12 cellular contexts compared by ENCODE assay signal in the genomic region with DNA sequence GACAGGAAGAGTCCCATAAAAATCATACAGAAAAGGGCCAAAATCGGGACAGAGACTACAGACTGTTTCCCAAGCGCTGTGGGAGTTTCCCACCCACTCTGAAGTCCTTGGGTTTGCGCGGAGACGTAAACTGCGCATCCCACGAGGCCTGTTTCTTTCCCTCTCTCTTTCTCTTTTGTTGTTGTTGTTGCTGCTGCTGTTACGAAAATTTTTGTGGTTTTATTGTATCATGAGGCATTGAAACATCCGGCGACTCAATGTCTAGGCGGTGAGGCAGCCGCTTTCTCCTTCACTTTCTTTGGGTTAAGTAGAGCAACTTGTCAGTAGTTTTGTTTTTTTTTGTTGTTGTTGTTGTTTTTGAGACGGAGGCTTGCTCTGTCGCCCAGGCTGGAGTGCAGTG. TPM values are rescaled to one million over a fixed set of nuclear protein-coding genes. Genes with fewer than 3 reads are reported as not detected.
A peak's percentile ranks its signal among the peaks of the same experiment; 100 is the strongest.
DNase-seq lines count a peak whose midpoint lies in the region; ATAC-seq and TF ChIP-seq lines count a peak whose summit lies in the region.
"Had no signal": no experiment of that assay in that cellular context is flagged by ENCODE, and none has a peak within 500 bp of the region (broad histone marks: within the 10 kb centered on the region; RNA-seq: fewer than 3 reads in every experiment).

No MANE protein-coding gene starts in this region.

- POLR2A ChIA-PET in MCF 10A (lab: Yijun Ruan, JAX), result interaction anchor here (0.7 to 2.3 kb wide), 3 partner anchors 8 to 140 kb away, joined by 3 to 12 read pairs (median 10); a partner anchor contains a TSS
- POLR2A ChIA-PET in activated CD4-positive, alpha-beta memory T cell treated with anti-CD3 and anti-CD28 coated beads for 36 hours (lab: Charles Lee), result interaction anchor here (0.6 to 1.3 kb wide), 2 partner anchors 22 to 135 kb away, joined by 3 to 4 read pairs; no protein-coding TSS in a partner anchor

- CTCF ChIA-PET in MCF 10A (lab: Yijun Ruan, JAX), result no interaction called here
- CTCF ChIA-PET in activated CD4-positive, alpha-beta memory T cell treated with anti-CD3 and anti-CD28 coated beads for 36 hours (lab: Charles Lee), result interaction anchor here (0.8 to 1.6 kb wide), 4 partner anchors 24 to 385 kb away, joined by 3 to 6 read pairs (median 4); no protein-coding TSS in a partner anchor

- H3K4me1 Mint-ChIP-seq in MCF 10A (ENCODE audit: insufficient read depth, unreplicated experiment), result peaks cover 25% of the 10 kb centered on the region
- H3K4me1 Mint-ChIP-seq in activated CD4-positive, alpha-beta memory T cell treated with anti-CD3 and anti-CD28 coated beads for 36 hours (ENCODE audit: low read depth), result peaks cover 30% of the 10 kb centered on the region
- peaks cover 30% of the 10 kb centered on the region for H3K4me1 Mint-ChIP-seq in stimulated activated naive CD8-positive, alpha-beta T cell treated with anti-CD3 and anti-CD28 coated beads, Interleukin-15, amount 100 ng/mL, for 72 hours

- no peak for ATAC-seq in stimulated activated naive CD8-positive, alpha-beta T cell treated with anti-CD3 and anti-CD28 coated beads, Interleukin-15, amount 100 ng/mL, for 72 hours
- ATAC-seq in GM21737 (IDR thresholded peaks at IDR 0.05; ENCODE audit: unreplicated experiment), result no peak

- peak overlapping the region in 1 of 2 donors; percentile 96 for H3K27ac ChIP-seq in breast epithelium
- H3K27ac ChIP-seq: C4-2B had no signal

- peak overlapping the region; percentile 87 for H3K4me3 Mint-ChIP-seq in MCF 10A (ENCODE audit: unreplicated experiment)
- peak overlapping the region; percentile 97 for H3K4me3 Mint-ChIP-seq in activated CD4-positive, alpha-beta memory T cell treated with anti-CD3 and anti-CD28 coated beads for 36 hours
- H3K4me3 Mint-ChIP-seq in stimulated activated naive CD8-positive, alpha-beta T cell treated with anti-CD3 and anti-CD28 coated beads, Interleukin-15, amount 100 ng/mL, for 72 hours, result peak overlapping the region; percentile 99

- DNase-seq in MCF 10A (ENCODE audit: unreplicated experiment) (no peak), breast epithelium (ENCODE audit: low spot score in 2 of 2) (no peak), AG20443 (ENCODE audit: low spot score) (no peak), NCI-H1092 treated with DMSO at 0.1 percent for 48 hours (lab: John Stamatoyannopoulos, UW) (no peak)
- peak; percentile 22 for DNase-seq in activated CD4-positive, alpha-beta memory T cell treated with anti-CD3 and anti-CD28 coated beads for 36 hours
- DNase-seq in stimulated activated naive CD8-positive, alpha-beta T cell treated with anti-CD3 and anti-CD28 coated beads, Interleukin-15, amount 100 ng/mL, for 72 hours, result no peak
- DNase-seq: activated CD8-positive, alpha-beta memory T cell treated with anti-CD3 and anti-CD28 coated beads, Interleukin-2, amount 50 U/mL, for 4 hours; NCI-H226 had no signal

- no peaks in the 10 kb centered on the region for H3K36me3 ChIP-seq in breast epithelium

- intact Hi-C loops in MCF 10A (cut with micrococcal nuclease) (no loop called here), breast epithelium (cut with DNase I; ENCODE audit: low total_unique reads) (no loop called here)
- intact Hi-C loops in activated CD4-positive, alpha-beta memory T cell treated with anti-CD3 and anti-CD28 coated beads for 36 hours (cut with micrococcal nuclease), result no loop called here

- H3K4me1 ChIP-seq in breast epithelium, result peaks cover 0 to 18% of the 10 kb centered on the region in 2 donors

- TF ChIP-seq CTCF in MCF 10A (IDR thresholded peaks at IDR 0.05; ENCODE audit: unreplicated experiment) (no peak), breast epithelium (IDR thresholded peaks at IDR 0.05) (no peak)

- no peaks in the 10 kb centered on the region for H3K9me3 ChIP-seq in breast epithelium
- H3K9me3 ChIP-seq in iPS-18c (ENCODE audit: control insufficient read depth, insufficient read depth, low read length), result no peaks in the 10 kb centered on the region

- no peaks in the 10 kb centered on the region for H3K9me3 Mint-ChIP-seq in MCF 10A (ENCODE audit: unreplicated experiment)
- no peaks in the 10 kb centered on the region for H3K9me3 Mint-ChIP-seq in activated CD4-positive, alpha-beta memory T cell treated with anti-CD3 and anti-CD28 coated beads for 36 hours
- no peaks in the 10 kb centered on the region for H3K9me3 Mint-ChIP-seq in stimulated activated naive CD8-positive, alpha-beta T cell treated with anti-CD3 and anti-CD28 coated beads, Interleukin-15, amount 100 ng/mL, for 72 hours

- no peak overlapping the region for H3K27ac Mint-ChIP-seq in MCF 10A (ENCODE audit: low read depth, unreplicated experiment)
- peak overlapping the region; percentile 89 for H3K27ac Mint-ChIP-seq in activated CD4-positive, alpha-beta memory T cell treated with anti-CD3 and anti-CD28 coated beads for 36 hours
- H3K27ac Mint-ChIP-seq in stimulated activated naive CD8-positive, alpha-beta T cell treated with anti-CD3 and anti-CD28 coated beads, Interleukin-15, amount 100 ng/mL, for 72 hours, result no peak overlapping the region

- H3K27me3 Mint-ChIP-seq in MCF 10A (ENCODE audit: insufficient read depth, unreplicated experiment), result peaks cover 17% of the 10 kb centered on the region
- H3K27me3 Mint-ChIP-seq in activated CD4-positive, alpha-beta memory T cell treated with anti-CD3 and anti-CD28 coated beads for 36 hours, result peaks cover 7% of the 10 kb centered on the region
- H3K27me3 Mint-ChIP-seq in stimulated activated naive CD8-positive, alpha-beta T cell treated with anti-CD3 and anti-CD28 coated beads, Interleukin-15, amount 100 ng/mL, for 72 hours, result peaks cover 15% of the 10 kb centered on the region

- H3K4me3 ChIP-seq in breast epithelium (no peak overlapping the region), iPS-18c (ENCODE audit: insufficient read depth, low read depth, low read length) (peak overlapping the region; percentile 77; the same call in 1 of the 2 replicates)

- peaks cover 4% of the 10 kb centered on the region for H3K36me3 Mint-ChIP-seq in MCF 10A (ENCODE audit: insufficient read depth, unreplicated experiment)
- H3K36me3 Mint-ChIP-seq in activated CD4-positive, alpha-beta memory T cell treated with anti-CD3 and anti-CD28 coated beads for 36 hours, result peaks cover 10% of the 10 kb centered on the region

- no peak for TF ChIP-seq POLR2A in breast epithelium (IDR thresholded peaks at IDR 0.05)

- H3K27me3 ChIP-seq in breast epithelium, result no peaks in the 10 kb centered on the region

- no TSS peak for BruUV-seq in MCF 10A (replicated peaks; lab: Mats Ljungman, UMichigan)

RNA-seq across cellular contexts. Expression of a gene that starts 1.6 kb away (rescaled TPM):
- total RNA-seq in MCF 10A (2022) (76.4 and 88.6 TPM in 2 replicates), breast epithelium (100 to 1,000 TPM in 1 of 3 donors, 10 to 100 TPM in 2; 68.3 to 148 (median 91.7) TPM)
- total RNA-seq in activated CD4-positive, alpha-beta memory T cell treated with anti-CD3 and anti-CD28 coated beads for 36 hours, result 10 to 100 TPM; 62.7 to 73.2 TPM

RNA-seq across cellular contexts. Expression of a gene that starts 30.0 kb away (rescaled TPM):
- total RNA-seq in MCF 10A (2022) (32.3 and 46.8 TPM in 2 replicates), breast epithelium (1 to 10 TPM in 2 of 3 donors, not detected in 1; 3.7 to 7.2 TPM)
- total RNA-seq in activated CD4-positive, alpha-beta memory T cell treated with anti-CD3 and anti-CD28 coated beads for 36 hours, result not detected
- total RNA-seq: occipital lobe had no signal

RNA-seq across cellular contexts. Expression of a gene that starts 38.5 kb away (rescaled TPM):
- total RNA-seq in MCF 10A (2022) (0.89 TPM in 1 of 2 replicates, not detected in the other), breast epithelium (1 to 10 TPM in 1 of 3 donors, not detected in 2; 2.6 TPM)
- not detected for total RNA-seq in activated CD4-positive, alpha-beta memory T cell treated with anti-CD3 and anti-CD28 coated beads for 36 hours
- total RNA-seq: occipital lobe had no signal

RNA-seq across cellular contexts. Expression of a gene that starts 43.4 kb away (rescaled TPM):
- total RNA-seq in MCF 10A (2022), result 9.9 and 17.9 TPM in 2 replicates
- 10 to 100 TPM in 2 of 3 donors, 1 to 10 TPM in 1; 2.4 to 51.1 (median 50.1) TPM for total RNA-seq in breast epithelium
- total RNA-seq in activated CD4-positive, alpha-beta memory T cell treated with anti-CD3 and anti-CD28 coated beads for 36 hours, result 1 to 10 TPM; 2.2 to 2.7 TPM

RNA-seq across cellular contexts. Expression of a gene that starts 47.4 kb away (rescaled TPM):
- total RNA-seq in MCF 10A (2022), result 3.9 and 4.9 TPM in 2 replicates
- 1 to 10 TPM in 2 of 3 donors, not detected in 1; 4.7 to 4.9 TPM for total RNA-seq in breast epithelium
- total RNA-seq in activated CD4-positive, alpha-beta memory T cell treated with anti-CD3 and anti-CD28 coated beads for 36 hours, result not detected
